ENCODE assay signal across 7 cellular contexts in the genomic region with DNA sequence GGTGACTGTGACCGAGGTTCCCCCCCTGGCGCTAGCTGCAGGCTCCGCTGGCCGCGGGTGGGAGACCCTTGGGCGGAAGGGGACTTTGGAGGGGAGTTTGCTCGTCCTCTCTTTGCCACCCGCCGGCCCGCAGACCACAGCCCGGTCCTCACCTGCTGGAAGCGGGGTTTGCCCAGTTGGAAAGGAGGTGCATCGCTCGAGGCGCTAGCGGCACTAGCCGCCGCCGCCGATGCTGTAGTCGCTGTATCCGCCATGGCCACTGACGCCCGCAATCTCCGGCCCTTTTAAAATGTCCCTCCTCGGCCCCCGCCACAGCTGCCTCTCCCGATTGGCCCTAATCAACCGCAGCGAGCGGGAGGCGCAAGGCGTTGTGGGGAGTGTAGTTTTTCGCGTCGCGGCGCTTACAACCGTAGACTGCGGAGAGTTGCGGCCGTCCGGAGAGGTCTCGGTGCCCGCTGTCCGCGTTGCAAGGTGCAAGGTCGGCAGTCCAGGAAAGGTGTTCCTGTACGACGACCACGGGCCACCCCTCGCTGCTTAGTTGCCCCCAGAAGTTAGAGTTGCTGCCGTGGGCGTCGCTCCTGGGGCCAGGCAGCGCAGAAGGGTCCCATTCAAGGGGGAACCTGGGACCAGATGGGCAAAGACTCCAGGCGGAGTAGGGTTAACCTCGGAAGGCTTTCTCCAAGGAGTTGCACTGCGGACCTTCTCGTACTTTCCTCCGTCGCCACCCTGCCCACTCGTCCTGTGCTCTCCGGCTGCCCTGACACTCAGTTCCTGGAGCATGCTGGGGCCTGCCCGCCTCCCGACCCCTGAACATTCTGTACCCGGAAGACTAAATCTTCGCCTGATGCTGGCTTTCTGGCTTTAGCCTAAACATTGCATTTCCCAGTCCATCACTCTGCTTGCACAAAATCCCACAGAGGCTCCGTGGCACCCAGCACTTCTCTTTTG. TPM values are rescaled to one million over a fixed set of nuclear protein-coding genes. Genes with fewer than 3 reads are reported as not detected.
DNase-seq lines count a peak whose midpoint lies in the region; ATAC-seq and TF ChIP-seq lines count a peak whose summit lies in the region.

A gene with protein sequence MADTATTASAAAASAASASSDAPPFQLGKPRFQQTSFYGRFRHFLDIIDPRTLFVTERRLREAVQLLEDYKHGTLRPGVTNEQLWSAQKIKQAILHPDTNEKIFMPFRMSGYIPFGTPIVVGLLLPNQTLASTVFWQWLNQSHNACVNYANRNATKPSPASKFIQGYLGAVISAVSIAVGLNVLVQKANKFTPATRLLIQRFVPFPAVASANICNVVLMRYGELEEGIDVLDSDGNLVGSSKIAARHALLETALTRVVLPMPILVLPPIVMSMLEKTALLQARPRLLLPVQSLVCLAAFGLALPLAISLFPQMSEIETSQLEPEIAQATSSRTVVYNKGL (minus strand): TSS at position 261 of the 948 bp plus-strand sequence. CDS start 7 bp downstream, at position 254.

- peak within 1 kb of the TSS; percentile 94 for H3K4me2 ChIP-seq in hepatocyte

- 3% methylated on average over 64 of the region's 69 CpGs for WGBS in hepatocyte (ENCODE audit: low lambda C conversion rate, missing lambda C conversion rate)

- ATAC-seq in GM18505 (IDR thresholded peaks at IDR 0.05; ENCODE audit: unreplicated experiment) (peak; percentile 75), HG02973 (IDR thresholded peaks at IDR 0.05; ENCODE audit: unreplicated experiment) (peak; percentile 76)

- DNase-seq in NCI-H2029 treated with DMSO at 0.1 percent for 48 hours (lab: John Stamatoyannopoulos, UW) (peak; percentile 65), T-helper 9 cell (peak; percentile 83), astrocyte of the hippocampus (ENCODE audit: low read depth, low spot score) (peak; percentile 96), hepatocyte (ENCODE audit: low spot score) (peak; percentile 95), retina (peak; percentile 100)

- no peaks in the 10 kb centered on the region for H3K27me3 ChIP-seq in hepatocyte

- peak within 1 kb of the TSS; percentile 89 for H3K27ac ChIP-seq in hepatocyte

- H3K4me1 ChIP-seq in hepatocyte (ENCODE audit: insufficient read depth): peaks cover 18% of the 10 kb centered on the region

- TF ChIP-seq POLR2A in GM18505 (IDR thresholded peaks at IDR 0.05; ENCODE audit: borderline replicate concordance, extremely low read depth, insufficient read depth, insufficient read length): peak; percentile 64

- peak within 1 kb of the TSS; percentile 86 for H3K4me3 ChIP-seq in hepatocyte

- peak; percentile 14 for TF ChIP-seq CTCF in hepatocyte (IDR thresholded peaks at IDR 0.05; ENCODE audit: poor library complexity)

- H3K9me2 ChIP-seq in hepatocyte (replicated peaks; ENCODE audit: insufficient read depth): no peaks in the 10 kb centered on the region

- H3K9me3 ChIP-seq in hepatocyte (ENCODE audit: low read depth): no peaks in the 10 kb centered on the region

- H3K79me2 ChIP-seq in hepatocyte: peaks cover 42% of the 10 kb centered on the region

- no peaks in the 10 kb centered on the region for H4K20me1 ChIP-seq in hepatocyte (ENCODE audit: insufficient read depth, poor library complexity, severe bottlenecking)

- no peaks in the 10 kb centered on the region for H3K36me3 ChIP-seq in hepatocyte (replicated peaks; ENCODE audit: insufficient read depth, low read depth)

- H2AFZ ChIP-seq in hepatocyte: peak within 1 kb of the TSS; percentile 91

RNA-seq across cellular contexts. Expression of the gene that starts here (rescaled TPM):
- 25.7 and 34.6 TPM in 2 replicates for total RNA-seq in hepatocyte
- polyA plus RNA-seq in hepatocyte: 25.8 and 26.1 TPM in 2 replicates

Comparison
In these comparisons a context has a peak if more than half of its experiments do, and no peak if none do; other contexts are left out.
1. Peak in every context shown above with its lines: DNase-seq, ATAC-seq, H3K4me3 ChIP-seq and H3K27ac ChIP-seq.